Comparison of ENCODE assay signal across 24 cellular contexts in the genomic region with DNA sequence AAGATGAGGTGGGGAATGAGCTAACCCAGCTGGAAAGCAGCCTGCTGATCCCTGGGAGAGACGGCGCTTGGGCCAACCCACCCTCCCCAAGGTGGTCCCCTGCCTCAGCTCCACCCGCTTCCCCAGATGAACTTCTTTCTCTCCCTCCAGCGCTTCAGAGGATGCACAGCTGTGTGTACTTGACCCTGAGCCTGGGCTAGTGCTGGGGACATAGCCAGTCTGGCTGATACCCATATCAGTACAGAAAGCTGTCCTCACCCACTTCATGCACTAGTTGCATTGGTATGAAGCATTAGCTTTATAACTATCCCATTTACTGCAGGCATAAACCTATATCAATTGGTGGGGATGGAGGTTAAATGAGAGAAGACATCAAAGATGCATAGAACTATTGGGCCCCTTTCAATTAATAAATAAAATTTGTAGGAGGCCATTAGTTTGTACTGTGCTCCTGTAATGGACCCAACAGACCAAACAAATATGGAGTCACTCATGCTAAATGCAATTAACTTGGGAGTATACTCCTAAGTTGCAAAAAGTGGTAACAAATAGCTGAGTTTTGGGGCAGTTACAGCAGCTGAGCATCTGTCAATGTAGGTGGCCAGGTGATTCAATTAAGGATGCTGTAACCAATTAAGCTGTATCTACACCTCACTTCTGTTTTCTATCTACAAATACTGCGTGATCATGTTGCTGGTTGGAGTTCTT. TPM values are rescaled to one million over a fixed set of nuclear protein-coding genes. Genes with fewer than 3 reads are reported as not detected.
DNase-seq lines count a peak whose midpoint lies in the region; ATAC-seq and TF ChIP-seq lines count a peak whose summit lies in the region.
"Had no signal": no experiment of that assay in that cellular context is flagged by ENCODE, and none has a peak within 500 bp of the region (broad histone marks: within the 10 kb centered on the region; RNA-seq: fewer than 3 reads in every experiment).

No MANE protein-coding gene starts in this region.

- H3K27ac Mint-ChIP-seq in endodermal cell = no peak overlapping the region
- peak overlapping the region; percentile 3 for H3K27ac Mint-ChIP-seq in stimulated activated effector memory CD8-positive, alpha-beta T cell treated with anti-CD3 and anti-CD28 coated beads, Interleukin-12 subunit alpha, Interleukin-12 subunit beta, amount 100 ng/mL, for 72 hours
- H3K27ac Mint-ChIP-seq: CD4-positive, alpha-beta T cell; HFFc6 had no signal

- no peaks in the 10 kb centered on the region for H3K9me3 ChIP-seq in IMR-90 (ENCODE audit: control insufficient read depth, insufficient read depth, low read length)
- H3K9me3 ChIP-seq in endodermal cell (ENCODE audit: control insufficient read depth, low read length) = no peaks in the 10 kb centered on the region
- H3K9me3 ChIP-seq: A549; BE2C; BLaER1 treated with 17β-estradiol and CSF1 and Interleukin-3, amounts not matched to agents 10 nM and 100 nM; HAP-1 had no signal

- BruUV-seq in IMR-90 (replicated peaks; lab: Mats Ljungman, UMichigan) = no TSS peak

- no peak overlapping the region for H2AK5ac ChIP-seq in IMR-90 (ENCODE audit: low read depth, low read length)

- no peak overlapping the region for H2BK5ac ChIP-seq in IMR-90 (ENCODE audit: low read depth, low read length, poor library complexity, severe bottlenecking)

- peak overlapping the region; percentile 70 for H2AFZ ChIP-seq in IMR-90 (replicated peaks; ENCODE audit: low read length, poor library complexity)

- in situ Hi-C loops in IMR-90 (cut with MboI; ENCODE audit: low sequenced_read_pairs) = no loop called here

- H3K4me1 Mint-ChIP-seq in endodermal cell = no peaks in the 10 kb centered on the region
- no peaks in the 10 kb centered on the region for H3K4me1 Mint-ChIP-seq in stimulated activated effector memory CD8-positive, alpha-beta T cell treated with anti-CD3 and anti-CD28 coated beads, Interleukin-12 subunit alpha, Interleukin-12 subunit beta, amount 100 ng/mL, for 72 hours

- no peak overlapping the region for H3K27ac ChIP-seq in IMR-90 (ENCODE audit: insufficient read depth, low read length)
- H3K27ac ChIP-seq in endodermal cell (ENCODE audit: low read depth, low read length) = no peak overlapping the region
- H3K27ac ChIP-seq: A549; BLaER1 treated with 17β-estradiol and CSF1 and Interleukin-3, amounts not matched to agents 10 nM and 100 nM had no signal

- H3K56ac ChIP-seq in IMR-90 (ENCODE audit: extremely low read depth, insufficient read depth, low read length) = no peak overlapping the region

- H3K36me3 Mint-ChIP-seq in endodermal cell (ENCODE audit: low read depth) = no peaks in the 10 kb centered on the region
- no peaks in the 10 kb centered on the region for H3K36me3 Mint-ChIP-seq in stimulated activated effector memory CD8-positive, alpha-beta T cell treated with anti-CD3 and anti-CD28 coated beads, Interleukin-12 subunit alpha, Interleukin-12 subunit beta, amount 100 ng/mL, for 72 hours
- H3K36me3 Mint-ChIP-seq: CD14-positive monocyte had no signal

- no peaks in the 10 kb centered on the region for H3K9me1 ChIP-seq in IMR-90 (ENCODE audit: insufficient read depth, low read length)

- H2AK9ac ChIP-seq in IMR-90 (replicated peaks; ENCODE audit: low read depth, low read length, poor library complexity) = no peak overlapping the region

- no peaks in the 10 kb centered on the region for H3K9me3 Mint-ChIP-seq in endodermal cell
- H3K9me3 Mint-ChIP-seq in stimulated activated effector memory CD8-positive, alpha-beta T cell treated with anti-CD3 and anti-CD28 coated beads, Interleukin-12 subunit alpha, Interleukin-12 subunit beta, amount 100 ng/mL, for 72 hours = no peaks in the 10 kb centered on the region
- H3K9me3 Mint-ChIP-seq: CD14-positive monocyte; CD4-positive, alpha-beta T cell; HFFc6 had no signal

- H3K27me3 ChIP-seq in IMR-90 (ENCODE audit: control insufficient read depth, insufficient read depth, low read length) (peaks cover 62% of the 10 kb centered on the region), endodermal cell (ENCODE audit: control insufficient read depth, insufficient read depth, low read length, poor library complexity, severe bottlenecking) (peaks cover 5% of the 10 kb centered on the region)
- H3K27me3 ChIP-seq: BE2C; BLaER1 treated with 17β-estradiol and CSF1 and Interleukin-3, amounts not matched to agents 10 nM and 100 nM had no signal

- no peaks in the 10 kb centered on the region for H3K79me1 ChIP-seq in IMR-90 (ENCODE audit: low read depth in 1 of 2, low read length in 2 of 2)

- H4K20me1 ChIP-seq in IMR-90 (ENCODE audit: insufficient read depth, low read length) = no peaks in the 10 kb centered on the region

- H3K4me3 ChIP-seq in IMR-90 (ENCODE audit: insufficient read depth, low read depth, low read length) (no peak overlapping the region), endodermal cell (ENCODE audit: low read length) (no peak overlapping the region)
- H3K4me3 ChIP-seq: A549; BLaER1 treated with 17β-estradiol and CSF1 and Interleukin-3, amounts not matched to agents 10 nM and 100 nM; HAP-1 had no signal

- no peak overlapping the region for H2BK15ac ChIP-seq in IMR-90 (ENCODE audit: low read depth, low read length)

- no peak overlapping the region for H3K23ac ChIP-seq in IMR-90 (ENCODE audit: low read depth, low read length)

- H4K91ac ChIP-seq in IMR-90 (ENCODE audit: insufficient read depth, low read depth, low read length) = no peak overlapping the region

- no peak overlapping the region for H3K4me2 ChIP-seq in IMR-90 (ENCODE audit: low read depth, low read length)
- H3K4me2 ChIP-seq: A549; BLaER1 treated with 17β-estradiol and CSF1 and Interleukin-3, amounts not matched to agents 10 nM and 100 nM had no signal

- H4K5ac ChIP-seq in IMR-90 (ENCODE audit: low read depth, low read length) = no peak overlapping the region

- no CpG with 5 or more reads among the region's 5 CpGs for WGBS in IMR-90 (ENCODE audit: extremely low coverage in 2 of 2, insufficient read length in 1 of 2), 2 experiments
- WGBS in endodermal cell (ENCODE audit: insufficient coverage in 1 of 2, insufficient read length in 1 of 2), 2 experiments = 77 to 80% methylated on average over 4 to 5 of the region's 5 CpGs

- H3K4me1 ChIP-seq in IMR-90 (ENCODE audit: control insufficient read depth, insufficient read depth, low read length) (no peaks in the 10 kb centered on the region), endodermal cell (ENCODE audit: control insufficient read depth, insufficient read depth, low read length) (no peaks in the 10 kb centered on the region)
- H3K4me1 ChIP-seq: A549, BE2C, HAP-1 had no signal

- H3K4me3 Mint-ChIP-seq in endodermal cell = no peak overlapping the region
- H3K4me3 Mint-ChIP-seq in stimulated activated effector memory CD8-positive, alpha-beta T cell treated with anti-CD3 and anti-CD28 coated beads, Interleukin-12 subunit alpha, Interleukin-12 subunit beta, amount 100 ng/mL, for 72 hours = no peak overlapping the region
- H3K4me3 Mint-ChIP-seq: CD14-positive monocyte; CD4-positive, alpha-beta T cell; HFFc6 had no signal

- CTCF ChIA-PET in IMR-90 (lab: Yijun Ruan, JAX) = interaction anchor here (0.7 kb wide), 1 partner anchor 27 kb away, joined by 4 read pairs; no protein-coding TSS in a partner anchor

- H3K18ac ChIP-seq in IMR-90 (ENCODE audit: low read depth, low read length) = no peak overlapping the region

- TF ChIP-seq CTCF in IMR-90 (conservative IDR thresholded peaks at IDR 0.05; ENCODE audit: low read depth, low read length) (no peak), endodermal cell (conservative IDR thresholded peaks at IDR 0.05) (no peak)

- DNase-seq in Right ventricle myocardium inferior (ENCODE audit: missing footprints) (no peak), cardiac septum (ENCODE audit: low spot score) (no peak), IMR-90 (no peak), endodermal cell (peak; percentile 37), NCI-H82 (lab: John Stamatoyannopoulos, UW) (no peak)
- no peak for DNase-seq in stimulated activated effector memory CD8-positive, alpha-beta T cell treated with anti-CD3 and anti-CD28 coated beads, Interleukin-12 subunit alpha, Interleukin-12 subunit beta, amount 100 ng/mL, for 72 hours (ENCODE audit: low spot score in 2 of 2)
- DNase-seq: 8988T; ACHN; AML-193; BE2C; Calu3; CD4-positive, alpha-beta T cell; COR-L47; DMS53; DMS79 treated with DMSO at 0.1 percent for 48 hours; GF-D8; GOT3; HFFc6 had no signal

- dilution Hi-C loops in IMR-90 (cut with HindIII; ENCODE audit: low sequenced_read_pairs, unreplicated experiment) = no loop called here

- H3K14ac ChIP-seq in IMR-90 (replicated peaks; ENCODE audit: low read depth, low read length) = no peak overlapping the region

- POLR2A ChIA-PET in IMR-90 (lab: Charles Lee; ENCODE audit: unreplicated experiment) = no interaction called here

- TF ChIP-seq RAD21 in IMR-90 (IDR thresholded peaks at IDR 0.05; ENCODE audit: low read length) = no peak

- intact Hi-C loops in Right ventricle myocardium inferior (cut with DNase I) (no loop called here), cardiac septum (cut with DNase I) (no loop called here), IMR-90 (cut with micrococcal nuclease) (no loop called here)

- no peak overlapping the region for H4K8ac ChIP-seq in IMR-90 (ENCODE audit: low read depth in 2 of 2, low read length in 2 of 2)

- H3K27me3 Mint-ChIP-seq in endodermal cell (ENCODE audit: insufficient read depth) = peaks cover 6% of the 10 kb centered on the region

- no peaks in the 10 kb centered on the region for H3K36me3 ChIP-seq in IMR-90 (ENCODE audit: control insufficient read depth, insufficient read depth, low read length)
- H3K36me3 ChIP-seq in endodermal cell (ENCODE audit: control insufficient read depth, insufficient read depth, low read length) = no peaks in the 10 kb centered on the region
- H3K36me3 ChIP-seq: BE2C; BLaER1 treated with 17β-estradiol and CSF1 and Interleukin-3, amounts not matched to agents 10 nM and 100 nM; HAP-1 had no signal

- H2BK20ac ChIP-seq in IMR-90 (ENCODE audit: low read depth, low read length) = no peak overlapping the region

- H3K4ac ChIP-seq in IMR-90 (ENCODE audit: low read depth, low read length) = no peak overlapping the region

- no peak for TF ChIP-seq POLR2A in IMR-90 (IDR thresholded peaks at IDR 0.05; ENCODE audit: low read depth, low read length)

- H3K9ac ChIP-seq in IMR-90 (ENCODE audit: low read depth, low read length) (no peak overlapping the region), endodermal cell (ENCODE audit: extremely low read depth, low read length, poor library complexity, severe bottlenecking) (no peak overlapping the region)
- H3K9ac ChIP-seq: BLaER1 treated with 17β-estradiol and CSF1 and Interleukin-3, amounts not matched to agents 10 nM and 100 nM had no signal

- ATAC-seq in Right ventricle myocardium inferior (peak; percentile 52), IMR-90 (ENCODE audit: low read depth) (no peak), GM19455 (IDR thresholded peaks at IDR 0.05; ENCODE audit: unreplicated experiment) (no peak)
- ATAC-seq in stimulated activated effector memory CD8-positive, alpha-beta T cell treated with anti-CD3 and anti-CD28 coated beads, Interleukin-12 subunit alpha, Interleukin-12 subunit beta, amount 100 ng/mL, for 72 hours = no peak
- ATAC-seq: A549 had no signal

- H2BK120ac ChIP-seq in IMR-90 (ENCODE audit: low read depth, low read length) = no peak overlapping the region

RNA-seq across cellular contexts. Expression of a gene that starts 34.7 kb away (rescaled TPM):
- total RNA-seq in Right ventricle myocardium inferior = not detected
- total RNA-seq in cardiac septum = 0.62 TPM
- not detected in 2 replicates for total RNA-seq in IMR-90 (2012; rRNA removed)
- not detected in 2 replicates for polyA plus RNA-seq in IMR-90 (2012; rRNA removed)
- not detected in 2 replicates for polyA plus RNA-seq in IMR-90 (2012; cell fraction: cytosol; rRNA removed)
- polyA plus RNA-seq in IMR-90 (2012; cell fraction: nucleus; rRNA removed; ENCODE audit: low replicate concordance) = not detected in 2 replicates
- total RNA-seq in endodermal cell = under 1 TPM in 1 of 2 donors, not detected in 1; 0.33 TPM
- polyA plus RNA-seq in endodermal cell (2013, experiment 1 of 2) = 2.4 TPM
- 2.1 TPM for polyA plus RNA-seq in endodermal cell (2013, experiment 2 of 2)
- total RNA-seq: Calu3; CD4-positive, alpha-beta T cell; G401; HFFc6 had no signal

RNA-seq across cellular contexts. Expression of a gene that starts 36.9 kb away (rescaled TPM):
- 35.2 TPM for total RNA-seq in Right ventricle myocardium inferior
- 45.9 TPM for total RNA-seq in cardiac septum
- 65.8 and 75.6 TPM in 2 replicates for total RNA-seq in IMR-90 (2012; rRNA removed)
- 59.5 and 63.4 TPM in 2 replicates for polyA plus RNA-seq in IMR-90 (2012; rRNA removed)
- polyA plus RNA-seq in IMR-90 (2012; cell fraction: cytosol; rRNA removed) = 33.4 and 53.7 TPM in 2 replicates
- 37.6 and 83.5 TPM in 2 replicates for polyA plus RNA-seq in IMR-90 (2012; cell fraction: nucleus; rRNA removed; ENCODE audit: low replicate concordance)
- 10 to 100 TPM; 51.9 to 65.5 TPM for total RNA-seq in endodermal cell
- 39.7 TPM for polyA plus RNA-seq in endodermal cell (2013, experiment 1 of 2)
- polyA plus RNA-seq in endodermal cell (2013, experiment 2 of 2) = 33.5 TPM
